Comparison of ENCODE assay signal across 17 cellular contexts in genomic region chr3:61414456-61414855, GRCh38.
DNase-seq lines count a peak whose midpoint lies in the region; ATAC-seq lines count a peak whose summit lies in the region.
"Had no signal": no experiment of that assay in that cellular context is flagged by ENCODE, and none has a peak within 500 bp of the region (broad histone marks: within the 10 kb centered on the region; RNA-seq: fewer than 3 reads in every experiment).

No MANE protein-coding gene starts in this region.

- peaks cover 19% of the 10 kb centered on the region for H3K27me3 Mint-ChIP-seq in stimulated activated naive CD8-positive, alpha-beta T cell treated with anti-CD3 and anti-CD28 coated beads, Interleukin-15, amount 100 ng/mL, for 72 hours
- H3K27me3 Mint-ChIP-seq: activated CD8-positive, alpha-beta memory T cell treated with anti-CD3 and anti-CD28 coated beads, Interleukin-2, amount 10 ng/mL, durations not matched to agents 7 days and 5 days had no signal

- DNase-seq in cardiac septum (ENCODE audit: low spot score): no peak
- DNase-seq in NCI-H1105 (lab: John Stamatoyannopoulos, UW): no peak
- no peak for DNase-seq in NCI-H1694 treated with DMSO at 0.1 percent for 48 hours (lab: John Stamatoyannopoulos, UW)
- no peak for DNase-seq in stimulated activated naive CD8-positive, alpha-beta T cell treated with anti-CD3 and anti-CD28 coated beads, Interleukin-15, amount 100 ng/mL, for 72 hours
- DNase-seq: ACHN; activated CD8-positive, alpha-beta memory T cell treated with anti-CD3 and anti-CD28 coated beads, Interleukin-2, amount 10 ng/mL, durations not matched to agents 7 days and 5 days; activated naive CD4-positive, alpha-beta T cell treated with anti-CD3 and anti-CD28 coated beads for 36 hours; brain microvascular endothelial cell; effector CD4-positive, alpha-beta T cell; KG1; NCI-H1694; NCI-H510A treated with DMSO at 0.1 percent for 48 hours; posterior cingulate gyrus had no signal

- peak; percentile 90 for ATAC-seq in GM18498 (IDR thresholded peaks at IDR 0.05; ENCODE audit: unreplicated experiment)
- ATAC-seq in GM19351 (IDR thresholded peaks at IDR 0.05; ENCODE audit: unreplicated experiment): peak; percentile 96
- ATAC-seq in HG02588 (IDR thresholded peaks at IDR 0.05; ENCODE audit: unreplicated experiment): peak; percentile 82
- peak; percentile 89 for ATAC-seq in HG03432 (IDR thresholded peaks at IDR 0.05; ENCODE audit: unreplicated experiment)
- no peak for ATAC-seq in stimulated activated naive CD8-positive, alpha-beta T cell treated with anti-CD3 and anti-CD28 coated beads, Interleukin-15, amount 100 ng/mL, for 72 hours
- ATAC-seq: activated CD8-positive, alpha-beta memory T cell treated with anti-CD3 and anti-CD28 coated beads, Interleukin-2, amount 10 ng/mL, durations not matched to agents 7 days and 5 days had no signal

- H3K27ac Mint-ChIP-seq in stimulated activated naive CD8-positive, alpha-beta T cell treated with anti-CD3 and anti-CD28 coated beads, Interleukin-15, amount 100 ng/mL, for 72 hours: no peak overlapping the region
- H3K27ac Mint-ChIP-seq: activated CD8-positive, alpha-beta memory T cell treated with anti-CD3 and anti-CD28 coated beads, Interleukin-2, amount 10 ng/mL, durations not matched to agents 7 days and 5 days; activated naive CD4-positive, alpha-beta T cell treated with anti-CD3 and anti-CD28 coated beads for 36 hours had no signal

- H3K4me1 Mint-ChIP-seq in stimulated activated naive CD8-positive, alpha-beta T cell treated with anti-CD3 and anti-CD28 coated beads, Interleukin-15, amount 100 ng/mL, for 72 hours: no peaks in the 10 kb centered on the region
- H3K4me1 Mint-ChIP-seq: activated CD8-positive, alpha-beta memory T cell treated with anti-CD3 and anti-CD28 coated beads, Interleukin-2, amount 10 ng/mL, durations not matched to agents 7 days and 5 days had no signal

- H3K4me3 Mint-ChIP-seq in stimulated activated naive CD8-positive, alpha-beta T cell treated with anti-CD3 and anti-CD28 coated beads, Interleukin-15, amount 100 ng/mL, for 72 hours: no peak overlapping the region
- H3K4me3 Mint-ChIP-seq: activated CD8-positive, alpha-beta memory T cell treated with anti-CD3 and anti-CD28 coated beads, Interleukin-2, amount 10 ng/mL, durations not matched to agents 7 days and 5 days; activated naive CD4-positive, alpha-beta T cell treated with anti-CD3 and anti-CD28 coated beads for 36 hours had no signal

- H3K9me3 Mint-ChIP-seq in stimulated activated naive CD8-positive, alpha-beta T cell treated with anti-CD3 and anti-CD28 coated beads, Interleukin-15, amount 100 ng/mL, for 72 hours: no peaks in the 10 kb centered on the region
- H3K9me3 Mint-ChIP-seq: activated naive CD4-positive, alpha-beta T cell treated with anti-CD3 and anti-CD28 coated beads for 36 hours had no signal

- intact Hi-C loops in cardiac septum (cut with DNase I): no loop called here
